21 cellular contexts compared by ENCODE assay signal in the genomic region with DNA sequence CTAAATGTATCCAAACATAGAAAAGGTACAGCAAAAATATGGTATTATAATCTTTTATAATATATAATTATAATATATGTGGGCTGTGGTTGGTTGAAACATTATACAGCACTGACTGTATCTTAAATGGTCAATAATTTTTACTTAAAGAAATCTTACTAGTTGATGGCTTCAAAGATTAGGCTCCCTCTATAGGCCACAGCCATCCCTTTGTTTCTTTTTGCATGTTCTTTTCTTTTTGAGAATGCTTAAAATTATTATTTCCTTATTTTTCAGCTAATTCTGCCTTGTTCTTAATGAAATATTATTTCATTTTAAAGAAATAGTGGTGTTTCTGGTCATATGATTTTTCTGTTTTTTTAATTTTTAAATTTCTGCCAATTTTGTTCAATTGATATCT.
A peak's percentile ranks its signal among the peaks of the same experiment; 100 is the strongest.
DNase-seq lines count a peak whose midpoint lies in the region; ATAC-seq, FAIRE-seq and TF ChIP-seq lines count a peak whose summit lies in the region.
"Had no signal": no experiment of that assay in that cellular context is flagged by ENCODE, and none has a peak within 500 bp of the region (broad histone marks: within the 10 kb centered on the region; RNA-seq: fewer than 3 reads in every experiment).

No MANE protein-coding gene starts in this region.

- DNase-seq in GM06990 (ENCODE audit: extremely low read depth, insufficient read length) (no peak), RWPE2 (ENCODE audit: low spot score) (no peak), foreskin fibroblast (peak in 1 of 2 donors; percentile 30), left lobe of liver (ENCODE audit: low spot score) (no peak), NCI-H82 treated with DMSO at 0.1 percent for 48 hours (lab: John Stamatoyannopoulos, UW; ENCODE audit: unreplicated experiment) (no peak)
- DNase-seq: activated CD4-positive, alpha-beta T cell treated with anti-CD3 and anti-CD28 coated beads, Interleukin-2, amount 50 U/mL, for 4 hours; anterior cingulate cortex; dorsolateral prefrontal cortex; EL; gastrocnemius medialis; immature natural killer cell; NCI-H1694 treated with DMSO at 0.1 percent for 48 hours; NCI-H524; ovary; testis had no signal

- no peaks in the 10 kb centered on the region for H3K9me3 ChIP-seq in RWPE2 (ENCODE audit: severe bottlenecking)
- H3K9me3 ChIP-seq: gastrocnemius medialis, ovary, testis had no signal

- H3K36me3 ChIP-seq in GM06990 (ENCODE audit: control insufficient read depth, insufficient read depth, low read length) (no peaks in the 10 kb centered on the region), RWPE2 (ENCODE audit: low read depth) (no peaks in the 10 kb centered on the region)
- H3K36me3 ChIP-seq: gastrocnemius medialis, ovary had no signal

- peak; percentile 83 for FAIRE-seq in A204.1 (lab: Jason Lieb, UNC)
- FAIRE-seq: GM18507, K562 had no signal

- TF ChIP-seq CTCF in GM06990 (IDR thresholded peaks at IDR 0.05; ENCODE audit: insufficient read depth, low read length, poor library complexity, severe bottlenecking) (peak; percentile 31), RWPE2 (IDR thresholded peaks at IDR 0.05; ENCODE audit: poor library complexity, severe bottlenecking) (peak; percentile 44), foreskin fibroblast (IDR thresholded peaks at IDR 0.05; ENCODE audit: low read depth, low read length) (peak; percentile 33)

- no peak overlapping the region for H3K27ac ChIP-seq in RWPE2 (ENCODE audit: poor library complexity, severe bottlenecking)
- H3K27ac ChIP-seq: dorsolateral prefrontal cortex, gastrocnemius medialis, ovary, testis had no signal

- H3K4me1 ChIP-seq in RWPE2 (ENCODE audit: insufficient read depth, poor library complexity, severe bottlenecking), result no peaks in the 10 kb centered on the region
- H3K4me1 ChIP-seq: gastrocnemius medialis, testis had no signal

- no peak for ATAC-seq in RWPE2 (ENCODE audit: low read depth)
- no peak for ATAC-seq in GM19328 (IDR thresholded peaks at IDR 0.05; ENCODE audit: unreplicated experiment)
- no peak for ATAC-seq in left lobe of liver
- no peak for ATAC-seq in HG03565 (IDR thresholded peaks at IDR 0.05; ENCODE audit: unreplicated experiment)
- ATAC-seq: activated T-helper 17 cell treated with anti-CD3 and anti-CD28 coated beads, Interleukin-2, amount 50 U/mL, for 72 hours; gastrocnemius medialis; K562 had no signal

- H3K4me3 ChIP-seq in GM06990 (replicated peaks; ENCODE audit: low read depth, low read length) (no peak overlapping the region), RWPE2 (ENCODE audit: severe bottlenecking) (no peak overlapping the region), foreskin fibroblast (ENCODE audit: low read depth in 1 of 2, low read length in 2 of 2) (no peak overlapping the region)
- H3K4me3 ChIP-seq: dorsolateral prefrontal cortex, gastrocnemius medialis, K562, ovary, testis had no signal

- no peaks in the 10 kb centered on the region for H3K27me3 ChIP-seq in GM06990 (replicated peaks; ENCODE audit: control insufficient read depth, insufficient read depth, low read length)
- H3K27me3 ChIP-seq in RWPE2 (ENCODE audit: insufficient read depth, poor library complexity, severe bottlenecking), result peaks cover 8% of the 10 kb centered on the region
- H3K27me3 ChIP-seq: dorsolateral prefrontal cortex, gastrocnemius medialis, ovary, testis had no signal
